In genomic region chr10:103833731-103834365, GRCh38 we compare ENCODE assay signal across 11 cellular contexts. TPM values are rescaled to one million over a fixed set of nuclear protein-coding genes. Genes with fewer than 3 reads are reported as not detected.
DNase-seq lines count a peak whose midpoint lies in the region; ATAC-seq and TF ChIP-seq lines count a peak whose summit lies in the region.
"Had no signal": no experiment of that assay in that cellular context is flagged by ENCODE, and none has a peak within 500 bp of the region (broad histone marks: within the 10 kb centered on the region; RNA-seq: fewer than 3 reads in every experiment).

No MANE protein-coding gene starts in this region.

- H3K9me3 ChIP-seq in OCI-LY7 (ENCODE audit: low read length): peaks cover 7% of the 10 kb centered on the region; the same call in 1 of the 2 replicates
- peaks cover 5% of the 10 kb centered on the region for H3K9me3 ChIP-seq in left ventricle myocardium inferior (replicated peaks)

- TF ChIP-seq CTCF in C4-2B (conservative IDR thresholded peaks at IDR 0.05) (no peak), OCI-LY7 (conservative IDR thresholded peaks at IDR 0.05; ENCODE audit: low read length) (no peak), left ventricle myocardium inferior (IDR thresholded peaks at IDR 0.05; ENCODE audit: borderline replicate concordance) (no peak)

- no peaks in the 10 kb centered on the region; the same call in 1 of the 2 replicates for H3K36me3 ChIP-seq in OCI-LY7 (ENCODE audit: insufficient read depth, low read length)
- no peaks in the 10 kb centered on the region for H3K36me3 ChIP-seq in left ventricle myocardium inferior

- H3K27ac ChIP-seq in C4-2B (peak overlapping the region; percentile 58), OCI-LY7 (ENCODE audit: low read depth, low read length, poor library complexity, severe bottlenecking) (peak overlapping the region; percentile 39), left ventricle myocardium inferior (replicated peaks) (peak overlapping the region; percentile 80)

- H3K9me2 ChIP-seq in OCI-LY7 (ENCODE audit: insufficient read depth, low read length): no peaks in the 10 kb centered on the region

- H3K4me3 ChIP-seq in OCI-LY7 (ENCODE audit: low read depth, low read length, poor library complexity, severe bottlenecking) (peak overlapping the region; percentile 36), left ventricle myocardium inferior (no peak overlapping the region)

- no TSS peak for BruUV-seq in OCI-LY7 (replicated peaks; lab: Mats Ljungman, UMichigan)

- peaks cover 74% of the 10 kb centered on the region for H3K4me1 ChIP-seq in OCI-LY7 (ENCODE audit: insufficient read depth, low read length, poor library complexity, severe bottlenecking)
- H3K4me1 ChIP-seq in left ventricle myocardium inferior: peaks cover 83% of the 10 kb centered on the region

- no peaks in the 10 kb centered on the region for H4K20me1 ChIP-seq in OCI-LY7 (ENCODE audit: insufficient read depth, low read length)

- H3K4me2 ChIP-seq in OCI-LY7 (ENCODE audit: low read length): peak overlapping the region; percentile 58

- H3K79me2 ChIP-seq in OCI-LY7 (ENCODE audit: insufficient read depth, low read depth, low read length): no peaks in the 10 kb centered on the region

- no peak for ATAC-seq in GM21515 (IDR thresholded peaks at IDR 0.05; ENCODE audit: unreplicated experiment)
- no peak for ATAC-seq in GM21576 (IDR thresholded peaks at IDR 0.05; ENCODE audit: unreplicated experiment)

- H2AFZ ChIP-seq in OCI-LY7 (ENCODE audit: low read length): peak overlapping the region; percentile 90

- POLR2A ChIA-PET in OCI-LY7 (lab: Charles Lee): interaction anchor here (0.6 to 1.1 kb wide), 2 partner anchors 15 to 20 kb away, joined by 3 read pairs; no protein-coding TSS in a partner anchor

- no peaks in the 10 kb centered on the region for H3K27me3 ChIP-seq in left ventricle myocardium inferior (ENCODE audit: low read depth)

- intact Hi-C loops in OCI-LY7 (cut with micrococcal nuclease; ENCODE audit: unreplicated experiment) (no loop called here), left ventricle myocardium inferior (cut with micrococcal nuclease) (no loop called here)

- CTCF ChIA-PET in OCI-LY7 (lab: Charles Lee; ENCODE audit: unreplicated experiment): no interaction called here

- DNase-seq in OCI-LY7 (ENCODE audit: low spot score) (peak; percentile 58), left ventricle myocardium inferior (peak; percentile 67), pons (ENCODE audit: low spot score) (peak; percentile 76), NOMO-1 treated with DMSO at 0.1 percent for 48 hours (lab: John Stamatoyannopoulos, UW; ENCODE audit: unreplicated experiment) (no peak), SK-N-DZ (ENCODE audit: low spot score) (no peak)
- DNase-seq: activated CD8-positive, alpha-beta memory T cell treated with anti-CD3 and anti-CD28 coated beads, Interleukin-2, amount 50 U/mL, for 4 hours; CD8-positive, alpha-beta memory T cell; occipital lobe had no signal

RNA-seq across cellular contexts. Expression of gene SH3PXD2A, which starts 21.5 kb away (rescaled TPM):
- 0.85 and 1.3 TPM in 2 replicates for total RNA-seq in OCI-LY7 (2014; rRNA removed; shearing (Covaris generic))
- total RNA-seq in OCI-LY7 (2022) (5.8 and 5.9 TPM in 2 replicates), left ventricle myocardium inferior (34.4 TPM)
- 5.3 and 5.6 TPM in 2 replicates for polyA plus RNA-seq in SK-N-DZ (2014; cell fraction: cytosol; rRNA removed)
- 9.6 and 14.8 TPM in 2 replicates for polyA plus RNA-seq in SK-N-DZ (2014; cell fraction: nucleus; rRNA removed)

Comparison
In these comparisons a context has a peak if more than half of its experiments do, and no peak if none do; other contexts are left out.
1. DNase-seq: peak in OCI-LY7 (single experiment), left ventricle myocardium inferior (single experiment) and pons (single experiment); none in NOMO-1 treated with DMSO at 0.1 percent for 48 hours (single experiment) and SK-N-DZ (single experiment).
2. Peak in every context shown above with its lines, with median percentiles within 50 percentile points of each other: H3K27ac ChIP-seq.